Comparison of ENCODE assay signal across 13 cellular contexts in genomic region chr10:110747609-110748464, GRCh38.
DNase-seq lines count a peak whose midpoint lies in the region; ATAC-seq lines count a peak whose summit lies in the region.
"Had no signal": no experiment of that assay in that cellular context is flagged by ENCODE, and none has a peak within 500 bp of the region (broad histone marks: within the 10 kb centered on the region; RNA-seq: fewer than 3 reads in every experiment).

No MANE protein-coding gene starts in this region.

- no peak for DNase-seq in CD4-positive, alpha-beta memory T cell
- DNase-seq in kidney glomerular epithelial cell (lab: John Stamatoyannopoulos, UW) (peak; percentile 46), DMS53 (lab: John Stamatoyannopoulos, UW) (no peak), NK-92 (lab: John Stamatoyannopoulos, UW; ENCODE audit: unreplicated experiment) (no peak), DMS153 treated with DMSO at 0.1 percent for 48 hours (lab: John Stamatoyannopoulos, UW; ENCODE audit: unreplicated experiment) (no peak)
- DNase-seq: effector memory CD8-positive, alpha-beta T cell; H7; NCI-H1105 treated with DMSO at 0.1 percent for 48 hours; NK-92 treated with Interleukin-12 subunit alpha and Interleukin-12 subunit beta, amount 100 ng/mL, for 24 hours; stimulated activated CD4-positive, alpha-beta T cell treated with anti-CD3 and anti-CD28 coated beads, Interleukin-12 subunit alpha, Interleukin-12 subunit beta, amount 100 ng/mL, for 4 hours had no signal

- CTCF ChIA-PET in CD4-positive, alpha-beta memory T cell (lab: Charles Lee; ENCODE audit: partially characterized antibody): interaction anchor here (1.3 to 2.8 kb wide), 4 partner anchors 11 to 146 kb away, joined by 3 to 11 read pairs (median 4); no protein-coding TSS in a partner anchor

- peaks cover 0 to 6% (median 2%) of the 10 kb centered on the region in 8 donors for H3K9me3 Mint-ChIP-seq in CD4-positive, alpha-beta memory T cell
- peaks cover 4% of the 10 kb centered on the region for H3K9me3 Mint-ChIP-seq in activated naive CD8-positive, alpha-beta T cell (ENCODE audit: low read depth)
- H3K9me3 Mint-ChIP-seq: effector memory CD8-positive, alpha-beta T cell had no signal

- peaks cover 2 to 3% of the 10 kb centered on the region in 2 donors for H3K36me3 Mint-ChIP-seq in CD4-positive, alpha-beta memory T cell
- H3K36me3 Mint-ChIP-seq in activated naive CD8-positive, alpha-beta T cell: no peaks in the 10 kb centered on the region

- intact Hi-C loops in CD4-positive, alpha-beta memory T cell (cut with micrococcal nuclease): loop anchor here (2.0 to 5.0 kb wide), 2 partner anchors 244 to 613 kb away; no protein-coding TSS in a partner anchor

- H3K9me3 ChIP-seq in CD4-positive, alpha-beta memory T cell (ENCODE audit: control insufficient read depth in 1 of 2, low read length in 2 of 2): no peaks in the 10 kb centered on the region

- peak; percentile 36 for ATAC-seq in GM18519 (IDR thresholded peaks at IDR 0.05; ENCODE audit: low FRiP score, unreplicated experiment)
- ATAC-seq in HG03108 (IDR thresholded peaks at IDR 0.05; ENCODE audit: unreplicated experiment): no peak
- ATAC-seq: effector memory CD8-positive, alpha-beta T cell had no signal

- peaks cover 36 to 66% (median 52%) of the 10 kb centered on the region in 4 donors for H3K4me1 Mint-ChIP-seq in CD4-positive, alpha-beta memory T cell
- peaks cover 58% of the 10 kb centered on the region for H3K4me1 Mint-ChIP-seq in activated naive CD8-positive, alpha-beta T cell (ENCODE audit: low read depth)

- H3K36me3 ChIP-seq in CD4-positive, alpha-beta memory T cell (ENCODE audit: insufficient read depth, low read length): no peaks in the 10 kb centered on the region

- no peak overlapping the region for H3K4me3 ChIP-seq in CD4-positive, alpha-beta memory T cell (ENCODE audit: low read length in 2 of 2)

- H3K27me3 Mint-ChIP-seq in CD4-positive, alpha-beta memory T cell: no peaks in the 10 kb centered on the region
- no peaks in the 10 kb centered on the region for H3K27me3 Mint-ChIP-seq in activated naive CD8-positive, alpha-beta T cell
- H3K27me3 Mint-ChIP-seq: effector memory CD8-positive, alpha-beta T cell had no signal

- no peaks in the 10 kb centered on the region for H3K27me3 ChIP-seq in CD4-positive, alpha-beta memory T cell (ENCODE audit: insufficient read depth, low read length)

- peaks cover 40% of the 10 kb centered on the region for H3K4me1 ChIP-seq in CD4-positive, alpha-beta memory T cell (ENCODE audit: insufficient read depth, low read length)

- H3K4me3 Mint-ChIP-seq in CD4-positive, alpha-beta memory T cell: peak overlapping the region in 5 of 8 donors; percentile 34 to 62 (median 46)
- H3K4me3 Mint-ChIP-seq in activated naive CD8-positive, alpha-beta T cell: peak overlapping the region; percentile 57

- H3K27ac Mint-ChIP-seq in CD4-positive, alpha-beta memory T cell: peak overlapping the region; percentile 58 to 91 (median 85)
- peak overlapping the region; percentile 91 for H3K27ac Mint-ChIP-seq in activated naive CD8-positive, alpha-beta T cell

- H3K27ac ChIP-seq in CD4-positive, alpha-beta memory T cell (ENCODE audit: low read depth, low read length): no peak overlapping the region

- POLR2A ChIA-PET in CD4-positive, alpha-beta memory T cell (lab: Charles Lee; ENCODE audit: partially characterized antibody): interaction anchor here (1.0 to 1.9 kb wide), 4 partner anchors 110 to 171 kb away, joined by 3 to 7 read pairs (median 3); partner anchors contain the start of genes BBIP1 and SHOC2
